9 cellular contexts compared by ENCODE assay signal in the genomic region with DNA sequence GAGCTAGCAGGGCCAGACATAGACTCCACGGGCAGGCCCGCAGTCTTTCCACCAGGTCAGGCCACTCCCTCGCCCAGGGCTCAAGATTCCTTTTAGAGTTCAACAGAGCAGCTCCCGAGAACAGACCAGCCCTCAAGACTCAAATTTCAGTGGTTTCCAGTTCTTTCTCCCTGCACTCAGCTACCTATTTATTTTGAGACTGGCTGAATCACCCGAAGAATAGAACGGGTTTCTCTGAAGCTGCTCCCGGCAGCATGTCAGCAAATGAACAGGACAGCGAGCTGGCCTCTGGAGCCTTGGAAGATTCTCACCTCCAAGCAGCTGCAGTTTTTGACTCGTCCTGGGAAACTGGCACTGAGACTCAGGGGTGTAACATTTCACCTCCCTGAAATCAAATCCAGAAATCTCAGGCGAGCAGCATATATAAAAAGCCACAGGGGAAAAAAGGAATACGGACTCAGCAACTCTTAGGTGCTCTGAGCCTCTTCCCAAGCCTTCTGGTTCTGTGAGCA.
A peak's percentile ranks its signal among the peaks of the same experiment; 100 is the strongest.
DNase-seq lines count a peak whose midpoint lies in the region; ATAC-seq, FAIRE-seq and TF ChIP-seq lines count a peak whose summit lies in the region.
"Had no signal": no experiment of that assay in that cellular context is flagged by ENCODE, and none has a peak within 500 bp of the region (broad histone marks: within the 10 kb centered on the region; RNA-seq: fewer than 3 reads in every experiment).

No MANE protein-coding gene starts in this region.

- DNase-seq in H4 (ENCODE audit: low spot score): peak; percentile 89
- peak; percentile 87 for DNase-seq in RWPE2 (ENCODE audit: low spot score)
- DNase-seq in fibroblast of pulmonary artery (ENCODE audit: low read depth): peak; percentile 58
- peak; percentile 70 to 90 for DNase-seq in gastrocnemius medialis
- DNase-seq in NCI-H1694 (lab: John Stamatoyannopoulos, UW): no peak
- DNase-seq in H54 (ENCODE audit: insufficient read length, low spot score): no peak
- DNase-seq in NK-92 (lab: John Stamatoyannopoulos, UW; ENCODE audit: unreplicated experiment): no peak

- H3K36me3 ChIP-seq in RWPE2 (ENCODE audit: low read depth): peaks cover 69% of the 10 kb centered on the region
- no peaks in the 10 kb centered on the region for H3K36me3 ChIP-seq in gastrocnemius medialis

- no peak overlapping the region for H3K4me3 ChIP-seq in RWPE2 (ENCODE audit: severe bottlenecking)
- H3K4me3 ChIP-seq in fibroblast of pulmonary artery (replicated peaks; ENCODE audit: low read depth, low read length): no peak overlapping the region
- no peak overlapping the region for H3K4me3 ChIP-seq in gastrocnemius medialis

- no peak for TF ChIP-seq CTCF in RWPE2 (IDR thresholded peaks at IDR 0.05; ENCODE audit: poor library complexity, severe bottlenecking)
- no peak for TF ChIP-seq CTCF in fibroblast of pulmonary artery (IDR thresholded peaks at IDR 0.05; ENCODE audit: low read length, missing control alignments)
- TF ChIP-seq CTCF in gastrocnemius medialis (IDR thresholded peaks at IDR 0.05 in 4 of 5, conservative IDR thresholded peaks at IDR 0.05 in 1 of 5): no peak

- no peaks in the 10 kb centered on the region for H3K27me3 ChIP-seq in RWPE2 (ENCODE audit: insufficient read depth, poor library complexity, severe bottlenecking)
- H3K27me3 ChIP-seq in gastrocnemius medialis: no peaks in the 10 kb centered on the region

- peak; percentile 89 for ATAC-seq in RWPE2 (ENCODE audit: low read depth)
- ATAC-seq in gastrocnemius medialis: peak; percentile 61 to 63
- no peak for ATAC-seq in HG03175 (IDR thresholded peaks at IDR 0.05; ENCODE audit: unreplicated experiment)
- ATAC-seq: Right ventricle myocardium inferior had no signal

- intact Hi-C loops in gastrocnemius medialis (cut with DNase I; ENCODE audit: low total_unique reads): no loop called here

- in situ Hi-C loops in gastrocnemius medialis (cut with MboI; ENCODE audit: low sequenced_read_pairs in 4 of 4): no loop called here

- peak in 1 of 2 donors; percentile 59 for TF ChIP-seq POLR2A in gastrocnemius medialis (IDR thresholded peaks at IDR 0.05)
- no peak for TF ChIP-seq POLR2A in H54 (IDR thresholded peaks at IDR 0.05; ENCODE audit: low read depth, low read length)

- H3K4me1 ChIP-seq in RWPE2 (ENCODE audit: insufficient read depth, poor library complexity, severe bottlenecking) (peaks cover 41% of the 10 kb centered on the region), gastrocnemius medialis (peaks cover 54 to 57% of the 10 kb centered on the region in 2 donors)

- peak overlapping the region; percentile 95 for H3K27ac ChIP-seq in RWPE2 (ENCODE audit: poor library complexity, severe bottlenecking)
- peak overlapping the region; percentile 85 to 97 (median 92) for H3K27ac ChIP-seq in gastrocnemius medialis

- no peaks in the 10 kb centered on the region for H3K9me3 ChIP-seq in RWPE2 (ENCODE audit: severe bottlenecking)
- H3K9me3 ChIP-seq in gastrocnemius medialis: no peaks in the 10 kb centered on the region

- no peak for FAIRE-seq in H54 (lab: Jason Lieb, UNC)

Comparison
In these comparisons a context has a peak if more than half of its experiments do, and no peak if none do; other contexts are left out.
1. DNase-seq: peak in H4 (single experiment), RWPE2 (single experiment), fibroblast of pulmonary artery (single experiment) and gastrocnemius medialis (2 of 2); none in NCI-H1694 (single experiment), H54 (single experiment) and NK-92 (single experiment).